In genomic region chr10:123995461-123996131, GRCh38 we compare ENCODE assay signal across 8 cellular contexts.
A peak's percentile ranks its signal among the peaks of the same experiment; 100 is the strongest.
DNase-seq lines count a peak whose midpoint lies in the region; ATAC-seq, FAIRE-seq and TF ChIP-seq lines count a peak whose summit lies in the region.

No MANE protein-coding gene starts in this region.

- 7 to 10% methylated on average over 26 to 27 of the region's 27 CpGs for WGBS in pancreas, 2 donors

- peak overlapping the region; percentile 89 for H3K9ac ChIP-seq in ES-I3 (ENCODE audit: low read depth, low read length)

- intact Hi-C loops in pancreas (cut with DNase I), result loop anchor here in 1 of 3 donors (5.0 kb wide), 1 partner anchor 392 kb away; no protein-coding TSS in a partner anchor

- peaks cover 40% of the 10 kb centered on the region for H3K27me3 ChIP-seq in cardiac muscle cell
- peaks cover 0 to 12% (median 3%) of the 10 kb centered on the region in 4 donors for H3K27me3 ChIP-seq in pancreas

- ATAC-seq in pancreas (peak; percentile 23 to 59 (median 52)), GM19397 (IDR thresholded peaks at IDR 0.05; ENCODE audit: unreplicated experiment) (no peak)

- H3K4me1 ChIP-seq in ES-I3 (ENCODE audit: insufficient read depth, low read length) (peaks cover 4% of the 10 kb centered on the region), cardiac muscle cell (ENCODE audit: low read depth) (no peaks in the 10 kb centered on the region), pancreas (peaks cover 0 to 13% (median 0%) of the 10 kb centered on the region in 3 donors)

- H3K9me3 ChIP-seq in ES-I3 (ENCODE audit: control insufficient read depth, insufficient read depth, low read length), result no peaks in the 10 kb centered on the region
- no peaks in the 10 kb centered on the region for H3K9me3 ChIP-seq in cardiac muscle cell (ENCODE audit: low read depth)
- no peaks in the 10 kb centered on the region for H3K9me3 ChIP-seq in pancreas

- H3K27ac ChIP-seq in 22Rv1, result no peak overlapping the region
- no peak overlapping the region for H3K27ac ChIP-seq in cardiac muscle cell
- H3K27ac ChIP-seq in pancreas, result no peak overlapping the region

- H3K4me3 ChIP-seq in cardiac muscle cell, result no peak overlapping the region
- peak overlapping the region in 1 of 4 donors; percentile 23 for H3K4me3 ChIP-seq in pancreas

- no peak for FAIRE-seq in pancreas (lab: Jason Lieb, UNC)

- peak; percentile 7 for DNase-seq in KG1 (lab: John Stamatoyannopoulos, UW)
- DNase-seq in activated T-cell treated with anti-CD3 and anti-CD28 coated beads, Interleukin-2, amount 50 U/mL, for 48 hours, result peak; percentile 25 to 51
- DNase-seq in cardiac muscle cell (ENCODE audit: low read depth in 1 of 2, low spot score in 1 of 2), result peak; percentile 53 to 87
- DNase-seq in pancreas, result peak in 2 of 6 donors; percentile 38 to 64
- DNase-seq in activated effector memory CD4-positive, alpha-beta T cell treated with Interleukin-2 at 50 U/mL for 16 hours, result no peak

- H3K36me3 ChIP-seq in ES-I3 (ENCODE audit: insufficient read depth, low read length) (no peaks in the 10 kb centered on the region), cardiac muscle cell (no peaks in the 10 kb centered on the region), pancreas (no peaks in the 10 kb centered on the region)

- peak; percentile 78 for TF ChIP-seq CTCF in 22Rv1 (IDR thresholded peaks at IDR 0.05)
- peak; percentile 49 for TF ChIP-seq CTCF in cardiac muscle cell (IDR thresholded peaks at IDR 0.05; ENCODE audit: low read depth, low read length)
- peak in 1 of 4 donors; percentile 11 for TF ChIP-seq CTCF in pancreas (IDR thresholded peaks at IDR 0.05)
